8 cellular contexts compared by ENCODE assay signal in genomic region chr6:42166444-42167141, GRCh38. TPM values are rescaled to one million over a fixed set of nuclear protein-coding genes. Genes with fewer than 3 reads are reported as not detected.
DNase-seq lines count a peak whose midpoint lies in the region; ATAC-seq, FAIRE-seq and TF ChIP-seq lines count a peak whose summit lies in the region.

No MANE protein-coding gene starts in this region.

- H4K20me1 ChIP-seq in H1 (replicated peaks in 1 of 2; ENCODE audit: control insufficient read depth in 1 of 2, insufficient read depth in 2 of 2, low read length in 2 of 2), result no peaks in the 10 kb centered on the region

- H4K5ac ChIP-seq in H1 (ENCODE audit: insufficient read length, low read depth, low read length) (peak overlapping the region; percentile 11), mesendoderm (ENCODE audit: low read length) (no peak overlapping the region)

- WGBS in H1 (ENCODE audit: extremely low coverage in 1 of 2, insufficient coverage in 1 of 2, insufficient read length in 1 of 2, insufficient replicate concordance in 2 of 2, low coverage in 1 of 2, low lambda C conversion rate in 2 of 2, missing lambda C conversion rate in 1 of 2), 2 experiments, result 10% methylated on average over 8 of the region's 8 CpGs; no CpG with 5 or more reads in 1 of the 2 experiments
- no CpG with 5 or more reads among the region's 8 CpGs for WGBS in mesendoderm (ENCODE audit: extremely low coverage, insufficient coverage, low lambda C conversion rate)

- no peak overlapping the region for H3K4me3 Mint-ChIP-seq in CD4-positive, CD25-positive, alpha-beta regulatory T cell
- no peak overlapping the region for H3K4me3 Mint-ChIP-seq in activated CD8-positive, alpha-beta T cell treated with anti-CD3 and anti-CD28 coated beads for 36 hours

- TF ChIP-seq EP300 in H1 (IDR thresholded peaks at IDR 0.05; ENCODE audit: borderline replicate concordance in 1 of 2, low read depth in 2 of 2, low read length in 2 of 2), result no peak

- H2BK20ac ChIP-seq in H1 (ENCODE audit: low read length), result 0 out of 2 replicates have a peak overlapping the region, but pooled peaks have one; percentile 66

- no peaks in the 10 kb centered on the region for H3K36me3 ChIP-seq in CD4-positive, CD25-positive, alpha-beta regulatory T cell (ENCODE audit: control insufficient read depth, insufficient read depth, low read length)
- H3K36me3 ChIP-seq in H1 (ENCODE audit: control insufficient read depth in 2 of 4, insufficient read depth in 4 of 4, low read length in 3 of 4) (no peaks in the 10 kb centered on the region), mesendoderm (ENCODE audit: control insufficient read depth, insufficient read depth, low read length) (no peaks in the 10 kb centered on the region)

- H3K9me3 Mint-ChIP-seq in CD4-positive, CD25-positive, alpha-beta regulatory T cell, result peaks cover 0 to 2% (median 0%) of the 10 kb centered on the region in 7 donors
- H3K9me3 Mint-ChIP-seq in activated CD8-positive, alpha-beta T cell treated with anti-CD3 and anti-CD28 coated beads for 36 hours, result no peaks in the 10 kb centered on the region

- H3K23ac ChIP-seq in H1 (ENCODE audit: insufficient read length), result no peak overlapping the region
- H3K23ac ChIP-seq in mesendoderm (ENCODE audit: low read length), result no peak overlapping the region

- no peak overlapping the region for H2AK5ac ChIP-seq in H1 (ENCODE audit: low read depth, low read length)
- no peak overlapping the region for H2AK5ac ChIP-seq in mesendoderm (ENCODE audit: low read length)

- 0 out of 2 replicates have a peak overlapping the region, but pooled peaks have one; percentile 9 for H2BK5ac ChIP-seq in H1 (ENCODE audit: low read depth, low read length)
- H2BK5ac ChIP-seq in mesendoderm (ENCODE audit: low read length), result no peak overlapping the region

- H2BK15ac ChIP-seq in H1 (ENCODE audit: low read length) (peak overlapping the region; percentile 19; the same call in 1 of the 2 replicates), mesendoderm (replicated peaks; ENCODE audit: low read depth) (no peak overlapping the region)

- ATAC-seq in CD4-positive, CD25-positive, alpha-beta regulatory T cell (ENCODE audit: low read depth in 2 of 2), result peak; percentile 68 to 79
- peak; percentile 49 for ATAC-seq in HG02885 (IDR thresholded peaks at IDR 0.05; ENCODE audit: poor library complexity, unreplicated experiment)
- peak; percentile 98 for ATAC-seq in activated CD8-positive, alpha-beta T cell treated with anti-CD3 and anti-CD28 coated beads for 36 hours
- ATAC-seq in GM18907 (IDR thresholded peaks at IDR 0.05; ENCODE audit: unreplicated experiment), result no peak

- H3K9ac ChIP-seq in H1 (replicated peaks in 1 of 4; ENCODE audit: extremely low read depth in 1 of 4, low read depth in 3 of 4, low read length in 3 of 4) (no peak overlapping the region), mesendoderm (ENCODE audit: low read length) (no peak overlapping the region)

- no peaks in the 10 kb centered on the region for H3K9me3 ChIP-seq in CD4-positive, CD25-positive, alpha-beta regulatory T cell (ENCODE audit: control insufficient read depth in 2 of 2, low read length in 2 of 2)
- H3K9me3 ChIP-seq in H1 (ENCODE audit: insufficient read depth in 2 of 2, low read depth in 1 of 2, low read length in 1 of 2), result no peaks in the 10 kb centered on the region

- no peaks in the 10 kb centered on the region for H3K36me3 Mint-ChIP-seq in CD4-positive, CD25-positive, alpha-beta regulatory T cell
- no peaks in the 10 kb centered on the region for H3K36me3 Mint-ChIP-seq in activated CD8-positive, alpha-beta T cell treated with anti-CD3 and anti-CD28 coated beads for 36 hours (ENCODE audit: low read depth)

- peaks cover 21% of the 10 kb centered on the region for H3K27me3 Mint-ChIP-seq in CD4-positive, CD25-positive, alpha-beta regulatory T cell
- H3K27me3 Mint-ChIP-seq in activated CD8-positive, alpha-beta T cell treated with anti-CD3 and anti-CD28 coated beads for 36 hours, result no peaks in the 10 kb centered on the region

- TF ChIP-seq POLR2A in H1 (IDR thresholded peaks at IDR 0.05; ENCODE audit: control extremely low read depth in 1 of 2, low read depth in 2 of 2, low read length in 2 of 2), result no peak

- peak overlapping the region; percentile 99 for H2AFZ ChIP-seq in H1 (ENCODE audit: low read length)

- CTCF ChIA-PET in activated CD8-positive, alpha-beta T cell treated with anti-CD3 and anti-CD28 coated beads for 36 hours (lab: Charles Lee), result interaction anchor here (0.6 to 4.9 kb wide), 5 partner anchors 19 to 325 kb away, joined by 4 to 38 read pairs (median 4); no protein-coding TSS in a partner anchor
- CTCF ChIA-PET in H1 (lab: Charles Lee; ENCODE audit: partially characterized antibody), result interaction anchor here (0.5 to 11.2 kb wide), 30 partner anchors 9 to 552 kb away, joined by 3 to 224 read pairs (median 6); partner anchors contain the start of genes C6orf132 and GUCA1B

- no peaks in the 10 kb centered on the region for H3K4me1 ChIP-seq in CD4-positive, CD25-positive, alpha-beta regulatory T cell (ENCODE audit: control insufficient read depth, insufficient read depth, low read length, poor library complexity, severe bottlenecking)
- H3K4me1 ChIP-seq in H1 (replicated peaks in 1 of 4; ENCODE audit: control insufficient read depth in 3 of 4, insufficient read depth in 4 of 4, low read length in 3 of 4) (peaks cover 7 to 22% (median 11%) of the 10 kb centered on the region in 4 experiments), mesendoderm (ENCODE audit: control insufficient read depth, low read depth, low read length) (peaks cover 2% of the 10 kb centered on the region)

- H3K27ac ChIP-seq in CD4-positive, CD25-positive, alpha-beta regulatory T cell (ENCODE audit: insufficient read depth, low read length, poor library complexity, severe bottlenecking), result no peak overlapping the region
- peak overlapping the region; percentile 48 for H3K27ac ChIP-seq in H1 (ENCODE audit: low read depth, low read length)
- no peak overlapping the region for H3K27ac ChIP-seq in mesendoderm (ENCODE audit: low read depth, low read length)

- H2BK120ac ChIP-seq in H1 (replicated peaks; ENCODE audit: low read depth, low read length), result no peak overlapping the region
- no peak overlapping the region for H2BK120ac ChIP-seq in mesendoderm (ENCODE audit: low read depth, low read length)

- H4K8ac ChIP-seq in H1 (ENCODE audit: extremely low read depth, insufficient read depth, low read length), result peak overlapping the region; percentile 93; the same call in 1 of the 2 replicates
- H4K8ac ChIP-seq in mesendoderm (ENCODE audit: low read depth, low read length), result no peak overlapping the region

- TF ChIP-seq RAD21 in H1 (IDR thresholded peaks at IDR 0.05 in 1 of 2, conservative IDR thresholded peaks at IDR 0.05 in 1 of 2; ENCODE audit: low read depth in 2 of 2, low read length in 2 of 2), result peak; percentile 91 to 93

- peak overlapping the region; percentile 72 for H3K18ac ChIP-seq in H1 (ENCODE audit: extremely low read depth, low read length)
- no peak overlapping the region for H3K18ac ChIP-seq in mesendoderm (ENCODE audit: low read length)

- H3K14ac ChIP-seq in H1 (ENCODE audit: insufficient read length), result no peak overlapping the region

- peak overlapping the region; percentile 77; the same call in 1 of the 2 replicates for H2BK12ac ChIP-seq in H1 (ENCODE audit: low read depth, low read length)

- peak; percentile 94 for TF ChIP-seq CTCF in activated CD8-positive, alpha-beta T cell treated with anti-CD3 and anti-CD28 coated beads for 36 hours (IDR thresholded peaks at IDR 0.05)
- peak; percentile 80 to 93 (median 89) for TF ChIP-seq CTCF in H1 (IDR thresholded peaks at IDR 0.05; ENCODE audit: control extremely low read depth in 1 of 3, insufficient read depth in 1 of 3, low read depth in 1 of 3, low read length in 3 of 3)

- peaks cover under 1% of the 10 kb centered on the region for H3K27me3 ChIP-seq in CD4-positive, CD25-positive, alpha-beta regulatory T cell (ENCODE audit: control insufficient read depth, insufficient read depth, low read length)
- H3K27me3 ChIP-seq in H1 (replicated peaks in 1 of 4; ENCODE audit: control insufficient read depth in 3 of 4, extremely low read depth in 1 of 4, insufficient read depth in 3 of 4, low read length in 3 of 4), result no peaks in the 10 kb centered on the region; a peak in 1 of 7 replicates
- no peaks in the 10 kb centered on the region for H3K27me3 ChIP-seq in mesendoderm (ENCODE audit: insufficient read depth, low read length, poor library complexity)

- H3K56ac ChIP-seq in H1 (replicated peaks; ENCODE audit: insufficient read length, low read depth, low read length), result no peak overlapping the region
- H3K56ac ChIP-seq in mesendoderm (ENCODE audit: low read length), result peak overlapping the region; percentile 78

- peak; percentile 89 for FAIRE-seq in H1 (lab: Jason Lieb, UNC)

- H3K79me1 ChIP-seq in H1 (ENCODE audit: low read depth, low read length) (no peaks in the 10 kb centered on the region), mesendoderm (ENCODE audit: low read length) (no peaks in the 10 kb centered on the region)

- peak; percentile 60 to 69 (median 68) for DNase-seq in CD4-positive, CD25-positive, alpha-beta regulatory T cell
- DNase-seq in NCI-H82 (lab: John Stamatoyannopoulos, UW), result peak; percentile 95
- DNase-seq in activated CD8-positive, alpha-beta T cell treated with anti-CD3 and anti-CD28 coated beads for 36 hours, result peak; percentile 89
- peak; percentile 77 to 97 for DNase-seq in H1 (ENCODE audit: low read depth in 1 of 2, low spot score in 2 of 2)
- peak; percentile 94 for DNase-seq in mesendoderm
- DNase-seq in stimulated activated CD8-positive, alpha-beta memory T cell treated with anti-CD3 and anti-CD28 coated beads, Interleukin-2, amount 100 ng/mL, for 48 hours (ENCODE audit: low read depth in 2 of 2), result peak; percentile 53 to 72

- POLR2A ChIA-PET in activated CD8-positive, alpha-beta T cell treated with anti-CD3 and anti-CD28 coated beads for 36 hours (lab: Charles Lee), result no interaction called here
- POLR2A ChIA-PET in H1 (lab: Charles Lee; ENCODE audit: partially characterized antibody), result interaction anchor here (0.9 to 9.2 kb wide), 4 partner anchors 9 to 94 kb away, joined by 3 to 109 read pairs (median 3); partner anchors contain the start of gene C6orf132

- peak overlapping the region; percentile 78 for H4K91ac ChIP-seq in H1 (replicated peaks; ENCODE audit: insufficient read length, low read length)

- H3K4me3 ChIP-seq in CD4-positive, CD25-positive, alpha-beta regulatory T cell (ENCODE audit: low read depth, low read length), result no peak overlapping the region
- H3K4me3 ChIP-seq in H1 (ENCODE audit: extremely low read depth in 1 of 4, insufficient read depth in 2 of 4, low read depth in 3 of 4, low read length in 4 of 4) (no peak overlapping the region), mesendoderm (ENCODE audit: low read length) (no peak overlapping the region)

- H3K4me2 ChIP-seq in H1 (ENCODE audit: insufficient read depth in 1 of 2, low read depth in 2 of 2, low read length in 2 of 2), result peak overlapping the region in 1 of 2 experiments; percentile 40; a peak in 3 of 4 replicates
- H3K4me2 ChIP-seq in mesendoderm (ENCODE audit: low read length), result no peak overlapping the region

- H3K4me1 Mint-ChIP-seq in CD4-positive, CD25-positive, alpha-beta regulatory T cell, result peaks cover 0 to 4% (median 2%) of the 10 kb centered on the region in 4 donors
- no peaks in the 10 kb centered on the region for H3K4me1 Mint-ChIP-seq in activated CD8-positive, alpha-beta T cell treated with anti-CD3 and anti-CD28 coated beads for 36 hours (ENCODE audit: low read depth)

- intact Hi-C loops in activated CD8-positive, alpha-beta T cell treated with anti-CD3 and anti-CD28 coated beads for 36 hours (cut with micrococcal nuclease), result loop anchor here (1.0 kb wide), 1 partner anchor 91 kb away; no protein-coding TSS in a partner anchor

- H3K4ac ChIP-seq in H1 (replicated peaks; ENCODE audit: insufficient read length, low read depth, low read length), result peak overlapping the region; percentile 16
- H3K4ac ChIP-seq in mesendoderm (ENCODE audit: low read depth, low read length), result no peak overlapping the region

- H3K79me2 ChIP-seq in H1 (ENCODE audit: control insufficient read depth in 1 of 2, insufficient read depth in 2 of 2, low read length in 2 of 2) (no peaks in the 10 kb centered on the region), mesendoderm (ENCODE audit: control insufficient read depth, insufficient read depth, low read length) (no peaks in the 10 kb centered on the region)

- H3K23me2 ChIP-seq in H1 (ENCODE audit: low read depth, low read length), result no peaks in the 10 kb centered on the region

- peak overlapping the region in 1 of 3 donors; percentile 77 for H3K27ac Mint-ChIP-seq in CD4-positive, CD25-positive, alpha-beta regulatory T cell
- H3K27ac Mint-ChIP-seq in activated CD8-positive, alpha-beta T cell treated with anti-CD3 and anti-CD28 coated beads for 36 hours, result no peak overlapping the region

RNA-seq across cellular contexts. Expression of gene GUCA1A, which starts 6.6 kb away (rescaled TPM):
- total RNA-seq in CD4-positive, CD25-positive, alpha-beta regulatory T cell, result not detected
- not detected for polyA plus RNA-seq in CD4-positive, CD25-positive, alpha-beta regulatory T cell
- under 1 TPM in 1 of 2 experiments, not detected in 1; 0.20 TPM for total RNA-seq in activated CD8-positive, alpha-beta T cell treated with anti-CD3 and anti-CD28 coated beads for 36 hours
- 4.6 and 5.2 TPM in 2 replicates for total RNA-seq in H1 (2021; fragmentation: NEBNext Ultra II Directional; extraction: Animal tissue kit (Norgen Biotek cat#: 25700))
- polyA plus RNA-seq in H1 (2011; rRNA removed), result 23.4 and 24.6 TPM in 2 replicates
- 18.1 TPM for polyA plus RNA-seq in H1 (2011; cell fraction: cytosol; rRNA removed)
- polyA plus RNA-seq in H1 (2011; cell fraction: nucleus; rRNA removed), result 11.5 TPM
- polyA plus RNA-seq in H1 (2012, experiment 1 of 2), result 7.1 to 11.5 TPM (median 9.3 TPM) in 4 replicates
- polyA plus RNA-seq in H1 (2012, experiment 2 of 2), result 8.3 TPM
- 3.1 TPM for polyA plus RNA-seq in H1 (2013, experiment 1 of 2)
- 3.5 TPM for polyA plus RNA-seq in H1 (2013, experiment 2 of 2)
- 7.7 and 9.4 TPM in 2 replicates for polyA minus RNA-seq in H1 (2011; rRNA and poly(A)+ RNA removed)
- polyA minus RNA-seq in H1 (2011; cell fraction: cytosol; rRNA and poly(A)+ RNA removed), result 2.9 TPM
- 6.3 TPM for polyA minus RNA-seq in H1 (2011; cell fraction: nucleus; rRNA and poly(A)+ RNA removed)
- 0.73 TPM for polyA plus RNA-seq in mesendoderm (2013, experiment 1 of 2)
- polyA plus RNA-seq in mesendoderm (2013, experiment 2 of 2), result 0.78 TPM

RNA-seq across cellular contexts. Expression of gene C6orf132, which starts 24.2 kb away (rescaled TPM):
- total RNA-seq in CD4-positive, CD25-positive, alpha-beta regulatory T cell, result not detected
- under 1 TPM in 1 of 4 donors, not detected in 3; 0.05 TPM for polyA plus RNA-seq in CD4-positive, CD25-positive, alpha-beta regulatory T cell
- total RNA-seq in activated CD8-positive, alpha-beta T cell treated with anti-CD3 and anti-CD28 coated beads for 36 hours, result under 1 TPM; 0.13 to 0.18 TPM
- 62.2 and 64.0 TPM in 2 replicates for total RNA-seq in H1 (2021; fragmentation: NEBNext Ultra II Directional; extraction: Animal tissue kit (Norgen Biotek cat#: 25700))
- polyA plus RNA-seq in H1 (2011; rRNA removed), result 31.5 and 33.8 TPM in 2 replicates
- 19.4 TPM for polyA plus RNA-seq in H1 (2011; cell fraction: cytosol; rRNA removed)
- polyA plus RNA-seq in H1 (2011; cell fraction: nucleus; rRNA removed), result 20.4 TPM
- 43.4 to 53.5 TPM (median 48.5 TPM) in 4 replicates for polyA plus RNA-seq in H1 (2012, experiment 1 of 2)
- polyA plus RNA-seq in H1 (2012, experiment 2 of 2), result 48.0 TPM
- 38.7 TPM for polyA plus RNA-seq in H1 (2013, experiment 1 of 2)
- 37.7 TPM for polyA plus RNA-seq in H1 (2013, experiment 2 of 2)
- 7.2 and 7.4 TPM in 2 replicates for polyA minus RNA-seq in H1 (2011; rRNA and poly(A)+ RNA removed)
- 24.7 TPM for polyA minus RNA-seq in H1 (2011; cell fraction: cytosol; rRNA and poly(A)+ RNA removed)
- 17.3 TPM for polyA minus RNA-seq in H1 (2011; cell fraction: nucleus; rRNA and poly(A)+ RNA removed)
- polyA plus RNA-seq in mesendoderm (2013, experiment 1 of 2), result 41.7 TPM
- polyA plus RNA-seq in mesendoderm (2013, experiment 2 of 2), result 44.6 TPM

RNA-seq across cellular contexts. Expression of gene GUCA1B, which starts 28.2 kb away (rescaled TPM):
- total RNA-seq in CD4-positive, CD25-positive, alpha-beta regulatory T cell, result 2.2 TPM
- under 1 TPM in 1 of 4 donors, not detected in 3; 0.40 TPM for polyA plus RNA-seq in CD4-positive, CD25-positive, alpha-beta regulatory T cell
- 1 to 10 TPM; 1.9 to 2.6 TPM for total RNA-seq in activated CD8-positive, alpha-beta T cell treated with anti-CD3 and anti-CD28 coated beads for 36 hours
- total RNA-seq in H1 (2021; fragmentation: NEBNext Ultra II Directional; extraction: Animal tissue kit (Norgen Biotek cat#: 25700)), result 0.98 and 1.4 TPM in 2 replicates
- 0.53 and 1.4 TPM in 2 replicates for polyA plus RNA-seq in H1 (2011; rRNA removed)
- 0.87 TPM for polyA plus RNA-seq in H1 (2011; cell fraction: cytosol; rRNA removed)
- 1.2 TPM for polyA plus RNA-seq in H1 (2011; cell fraction: nucleus; rRNA removed)
- polyA plus RNA-seq in H1 (2012, experiment 1 of 2), result 1.3 to 2.4 TPM (median 2.3 TPM) in 4 replicates
- not detected for polyA plus RNA-seq in H1 (2012, experiment 2 of 2)
- polyA plus RNA-seq in H1 (2013, experiment 1 of 2), result 0.26 TPM
- polyA plus RNA-seq in H1 (2013, experiment 2 of 2), result 0.26 TPM
- 0.76 and 0.83 TPM in 2 replicates for polyA minus RNA-seq in H1 (2011; rRNA and poly(A)+ RNA removed)
- polyA minus RNA-seq in H1 (2011; cell fraction: cytosol; rRNA and poly(A)+ RNA removed), result not detected
- polyA minus RNA-seq in H1 (2011; cell fraction: nucleus; rRNA and poly(A)+ RNA removed), result 0.60 TPM
- 0.06 TPM for polyA plus RNA-seq in mesendoderm (2013, experiment 1 of 2)
- polyA plus RNA-seq in mesendoderm (2013, experiment 2 of 2), result 0.11 TPM

RNA-seq across cellular contexts. Expression of gene MRPS10, which starts 51.1 kb away (rescaled TPM):
- total RNA-seq in CD4-positive, CD25-positive, alpha-beta regulatory T cell, result 16.2 TPM
- polyA plus RNA-seq in CD4-positive, CD25-positive, alpha-beta regulatory T cell, result 10 to 100 TPM; 44.7 to 53.9 (median 48.3) TPM
- 10 to 100 TPM; 36.7 to 38.9 TPM for total RNA-seq in activated CD8-positive, alpha-beta T cell treated with anti-CD3 and anti-CD28 coated beads for 36 hours
- total RNA-seq in H1 (2021; fragmentation: NEBNext Ultra II Directional; extraction: Animal tissue kit (Norgen Biotek cat#: 25700)), result 32.0 and 33.6 TPM in 2 replicates
- 13.2 and 20.5 TPM in 2 replicates for polyA plus RNA-seq in H1 (2011; rRNA removed)
- polyA plus RNA-seq in H1 (2011; cell fraction: cytosol; rRNA removed), result 28.0 TPM
- polyA plus RNA-seq in H1 (2011; cell fraction: nucleus; rRNA removed), result 5.8 TPM
- 17.5 to 26.9 TPM (median 19.3 TPM) in 4 replicates for polyA plus RNA-seq in H1 (2012, experiment 1 of 2)
- 4.3 TPM for polyA plus RNA-seq in H1 (2012, experiment 2 of 2)
- 30.8 TPM for polyA plus RNA-seq in H1 (2013, experiment 1 of 2)
- 33.4 TPM for polyA plus RNA-seq in H1 (2013, experiment 2 of 2)
- polyA minus RNA-seq in H1 (2011; rRNA and poly(A)+ RNA removed), result 10.7 and 13.1 TPM in 2 replicates
- polyA minus RNA-seq in H1 (2011; cell fraction: cytosol; rRNA and poly(A)+ RNA removed), result 8.7 TPM
- polyA minus RNA-seq in H1 (2011; cell fraction: nucleus; rRNA and poly(A)+ RNA removed), result 9.8 TPM
- 34.9 TPM for polyA plus RNA-seq in mesendoderm (2013, experiment 1 of 2)
- polyA plus RNA-seq in mesendoderm (2013, experiment 2 of 2), result 36.3 TPM

Comparison
In these comparisons a context has a peak if more than half of its experiments do, and no peak if none do; other contexts are left out.
1. RNA of gene C6orf132, which starts 24.2 kb away (total RNA-seq): 62.2 to 64.0 TPM in H1; 0.13 to 0.18 TPM in activated CD8-positive, alpha-beta T cell treated with anti-CD3 and anti-CD28 coated beads for 36 hours and not detected in CD4-positive, CD25-positive, alpha-beta regulatory T cell (single experiment); every median in the first group is over 10 times any median in the second.
2. Peak in every context shown above with its lines, with median percentiles within 50 percentile points of each other: DNase-seq.